In genomic region chr17:77786740-77787505, GRCh38 we compare ENCODE assay signal across 20 cellular contexts.
DNase-seq lines count a peak whose midpoint lies in the region; ATAC-seq and TF ChIP-seq lines count a peak whose summit lies in the region.
"Had no signal": no experiment of that assay in that cellular context is flagged by ENCODE, and none has a peak within 500 bp of the region (broad histone marks: within the 10 kb centered on the region; RNA-seq: fewer than 3 reads in every experiment).

No MANE protein-coding gene starts in this region.

- peak; percentile 23 for DNase-seq in AG10803 (ENCODE audit: low read depth)
- peak; percentile 88 for DNase-seq in NCI-H748 (lab: John Stamatoyannopoulos, UW; ENCODE audit: unreplicated experiment)
- DNase-seq in iPS DF 19.7 (ENCODE audit: low read depth, low spot score) = peak; percentile 83
- no peak for DNase-seq in NCI-H226
- no peak for DNase-seq in activated T-helper 2 cell treated with anti-CD3 and anti-CD28 coated beads, Interferon-gamma antibody, Interleukin-2, Interleukin-4, amounts not matched to agents 10 μg/mL and 5 μg/mL and 100 μg/mL, durations not matched to agents 14 hours and 24 hours and 36 hours (ENCODE audit: low spot score)
- DNase-seq in left colon = no peak
- DNase-seq in LoVo (ENCODE audit: low spot score) = no peak
- DNase-seq: activated CD8-positive, alpha-beta memory T cell treated with anti-CD3 and anti-CD28 coated beads, Interleukin-2, amount 10 ng/mL, durations not matched to agents 7 days and 5 days; activated effector memory CD4-positive, alpha-beta T cell treated with Interleukin-2 at 50 U/mL for 16 hours; caudate nucleus; effector memory CD4-positive, alpha-beta T cell; hypothalamus; KBM-7; left ventricle myocardium superior; NCI-H1048; NCI-H446; pancreas; uterus had no signal

- peaks cover 21% of the 10 kb centered on the region for H3K4me1 Mint-ChIP-seq in activated T-helper 2 cell treated with anti-CD3 and anti-CD28 coated beads, Interferon-gamma antibody, Interleukin-2, Interleukin-4, amounts not matched to agents 10 μg/mL and 5 μg/mL and 100 μg/mL, durations not matched to agents 14 hours and 24 hours and 36 hours (ENCODE audit: low read depth)

- POLR2A ChIA-PET in HEK293 (lab: Yijun Ruan, JAX) = no interaction called here

- no peaks in the 10 kb centered on the region for H3K9me3 ChIP-seq in HEK293 (ENCODE audit: control insufficient read depth, insufficient read depth, low read depth, low read length)
- H3K9me3 ChIP-seq: pancreas, uterus had no signal

- no peak for ATAC-seq in left colon
- ATAC-seq: activated CD8-positive, alpha-beta memory T cell treated with anti-CD3 and anti-CD28 coated beads, Interleukin-2, amount 10 ng/mL, durations not matched to agents 7 days and 5 days; GM12878; left ventricle myocardium superior; pancreas had no signal

- peaks cover 5% of the 10 kb centered on the region for H3K27me3 Mint-ChIP-seq in activated T-helper 2 cell treated with anti-CD3 and anti-CD28 coated beads, Interferon-gamma antibody, Interleukin-2, Interleukin-4, amounts not matched to agents 10 μg/mL and 5 μg/mL and 100 μg/mL, durations not matched to agents 14 hours and 24 hours and 36 hours (ENCODE audit: low read depth)

- H3K27ac ChIP-seq in HEK293 (ENCODE audit: extremely low read depth, low read depth, low read length) = no peak overlapping the region
- H3K27ac ChIP-seq: pancreas, uterus had no signal

- no peaks in the 10 kb centered on the region for H3K36me3 Mint-ChIP-seq in activated T-helper 2 cell treated with anti-CD3 and anti-CD28 coated beads, Interferon-gamma antibody, Interleukin-2, Interleukin-4, amounts not matched to agents 10 μg/mL and 5 μg/mL and 100 μg/mL, durations not matched to agents 14 hours and 24 hours and 36 hours (ENCODE audit: low read depth)
- H3K36me3 Mint-ChIP-seq: activated CD8-positive, alpha-beta memory T cell treated with anti-CD3 and anti-CD28 coated beads, Interleukin-2, amount 10 ng/mL, durations not matched to agents 7 days and 5 days had no signal

- CTCF ChIA-PET in HEK293 (lab: Yijun Ruan, JAX) = interaction anchor here (0.6 kb wide), 1 partner anchor 72 kb away, joined by 4 read pairs; no protein-coding TSS in a partner anchor

- no peak overlapping the region for H3K27ac Mint-ChIP-seq in activated T-helper 2 cell treated with anti-CD3 and anti-CD28 coated beads, Interferon-gamma antibody, Interleukin-2, Interleukin-4, amounts not matched to agents 10 μg/mL and 5 μg/mL and 100 μg/mL, durations not matched to agents 14 hours and 24 hours and 36 hours
- H3K27ac Mint-ChIP-seq: activated CD8-positive, alpha-beta memory T cell treated with anti-CD3 and anti-CD28 coated beads, Interleukin-2, amount 10 ng/mL, durations not matched to agents 7 days and 5 days had no signal

- intact Hi-C loops in activated T-helper 2 cell treated with anti-CD3 and anti-CD28 coated beads, Interferon-gamma antibody, Interleukin-2, Interleukin-4, amounts not matched to agents 10 μg/mL and 5 μg/mL and 100 μg/mL, durations not matched to agents 14 hours and 24 hours and 36 hours (cut with micrococcal nuclease) = loop anchor here (10.0 kb wide), 1 partner anchor 98 kb away; no protein-coding TSS in a partner anchor
- intact Hi-C loops in left colon (cut with DNase I, micrococcal nuclease) = no loop called here

- TF ChIP-seq CTCF in AG10803 (conservative IDR thresholded peaks at IDR 0.05; ENCODE audit: low read length) (no peak), HEK293 (tag by site-specific recombination; IDR thresholded peaks at IDR 0.05) (no peak)

- H3K36me3 ChIP-seq in HEK293 (ENCODE audit: control insufficient read depth in 2 of 2, insufficient read depth in 1 of 2, low read length in 2 of 2) = no peaks in the 10 kb centered on the region
- H3K36me3 ChIP-seq: pancreas, uterus had no signal

- H3K9me3 Mint-ChIP-seq in activated T-helper 2 cell treated with anti-CD3 and anti-CD28 coated beads, Interferon-gamma antibody, Interleukin-2, Interleukin-4, amounts not matched to agents 10 μg/mL and 5 μg/mL and 100 μg/mL, durations not matched to agents 14 hours and 24 hours and 36 hours = no peaks in the 10 kb centered on the region

- no peak overlapping the region for H3K4me3 Mint-ChIP-seq in activated T-helper 2 cell treated with anti-CD3 and anti-CD28 coated beads, Interferon-gamma antibody, Interleukin-2, Interleukin-4, amounts not matched to agents 10 μg/mL and 5 μg/mL and 100 μg/mL, durations not matched to agents 14 hours and 24 hours and 36 hours (ENCODE audit: low read depth)
- H3K4me3 Mint-ChIP-seq: activated CD8-positive, alpha-beta memory T cell treated with anti-CD3 and anti-CD28 coated beads, Interleukin-2, amount 10 ng/mL, durations not matched to agents 7 days and 5 days had no signal

- H3K4me1 ChIP-seq in HEK293 (ENCODE audit: control insufficient read depth, insufficient read depth, low read length) = no peaks in the 10 kb centered on the region
- H3K4me1 ChIP-seq: pancreas, uterus had no signal

- H3K4me3 ChIP-seq in AG10803 (ENCODE audit: low read length) = no peak overlapping the region
- no peak overlapping the region for H3K4me3 ChIP-seq in HEK293 (ENCODE audit: low read depth, low read length)
- H3K4me3 ChIP-seq: GM12878, pancreas, uterus had no signal

TF ChIP-seq in HEK293, 187 proteins besides CTCF, POLR2A, EP300 and RAD21 (continues in another document):
- 0 out of 2 replicates have a peak, but pooled peaks have one; percentile 12 for TF ChIP-seq ZFHX2 (tag by site-specific recombination; conservative IDR thresholded peaks at IDR 0.05)
- no peak for TF ChIP-seq HOXA7 (CRISPR knock-in tag; IDR thresholded peaks at IDR 0.05; ENCODE audit: borderline replicate concordance)
- no peak for TF ChIP-seq ZBTB20 (tag by site-specific recombination; IDR thresholded peaks at IDR 0.05)
- no peak for TF ChIP-seq ZNF266 (tag by site-specific recombination; IDR thresholded peaks at IDR 0.05; ENCODE audit: low read depth)
- TF ChIP-seq PRDM2 (tag by site-specific recombination; IDR thresholded peaks at IDR 0.05; ENCODE audit: borderline replicate concordance) = no peak
- no peak for TF ChIP-seq GLI4 (tag by site-specific recombination; IDR thresholded peaks at IDR 0.05)
- TF ChIP-seq GLIS1 (tag by site-specific recombination; IDR thresholded peaks at IDR 0.05) = no peak
- TF ChIP-seq EGR2 (tag by site-specific recombination; IDR thresholded peaks at IDR 0.05; ENCODE audit: low read depth) = peak; percentile 57; the same call in 1 of the 2 replicates
- no peak for TF ChIP-seq ZIC2 (tag by site-specific recombination; IDR thresholded peaks at IDR 0.05)
- no peak for TF ChIP-seq ZBTB6 (tag by site-specific recombination; IDR thresholded peaks at IDR 0.05)
- TF ChIP-seq ZNF174 (tag by site-specific recombination; IDR thresholded peaks at IDR 0.05) = no peak
- TF ChIP-seq ZNF664 (tag by site-specific recombination; IDR thresholded peaks at IDR 0.05) = no peak

Comparison
In these comparisons a context has a peak if more than half of its experiments do, and no peak if none do; other contexts are left out.
1. DNase-seq: peak in AG10803 (single experiment), NCI-H748 (single experiment) and iPS DF 19.7 (single experiment); none in NCI-H226 (single experiment), activated T-helper 2 cell treated with anti-CD3 and anti-CD28 coated beads, Interferon-gamma antibody, Interleukin-2, Interleukin-4, amounts not matched to agents 10 μg/mL and 5 μg/mL and 100 μg/mL, durations not matched to agents 14 hours and 24 hours and 36 hours (single experiment), left colon (0 of 2) and LoVo (single experiment).